In genomic region chr15:63349156-63349555, GRCh38 we compare ENCODE assay signal across 16 cellular contexts. TPM values are rescaled to one million over a fixed set of nuclear protein-coding genes. Genes with fewer than 3 reads are reported as not detected.
DNase-seq lines count a peak whose midpoint lies in the region; ATAC-seq and TF ChIP-seq lines count a peak whose summit lies in the region.
"Had no signal": no experiment of that assay in that cellular context is flagged by ENCODE, and none has a peak within 500 bp of the region (broad histone marks: within the 10 kb centered on the region; RNA-seq: fewer than 3 reads in every experiment).

No MANE protein-coding gene starts in this region.

- no peak for TF ChIP-seq CTCF in osteoblast (IDR thresholded peaks at IDR 0.05; ENCODE audit: extremely low read depth, low read depth, low read length)

- peak overlapping the region; percentile 43 for H3K4me2 ChIP-seq in osteoblast (ENCODE audit: insufficient read depth, low read length)
- H3K4me2 ChIP-seq: neural progenitor cell had no signal

- H3K79me2 ChIP-seq in osteoblast (ENCODE audit: insufficient read depth, low read length), result peaks cover 26% of the 10 kb centered on the region

- H3K4me3 ChIP-seq in osteoblast (ENCODE audit: insufficient read depth, low read length), result no peak overlapping the region
- H3K4me3 ChIP-seq: neural progenitor cell, right lobe of liver had no signal

- no peaks in the 10 kb centered on the region for H3K9me3 ChIP-seq in osteoblast (ENCODE audit: low read depth, low read length)
- H3K9me3 ChIP-seq: right lobe of liver had no signal

- H3K27me3 ChIP-seq in osteoblast (ENCODE audit: insufficient read depth, low read length), result no peaks in the 10 kb centered on the region
- H3K27me3 ChIP-seq: right lobe of liver had no signal

- H3K27ac ChIP-seq in epithelial cell of prostate, result peak overlapping the region; percentile 95
- H3K27ac ChIP-seq in osteoblast (ENCODE audit: low read depth, low read length), result peak overlapping the region; percentile 90
- H3K27ac ChIP-seq: neural progenitor cell, right lobe of liver had no signal

- H4K20me1 ChIP-seq in osteoblast (ENCODE audit: insufficient read depth, low read length), result no peaks in the 10 kb centered on the region

- H2AFZ ChIP-seq in osteoblast (ENCODE audit: low read length), result no peak overlapping the region
- H2AFZ ChIP-seq: neural progenitor cell had no signal

- no peak for ATAC-seq in GM21447 (IDR thresholded peaks at IDR 0.05; ENCODE audit: unreplicated experiment)
- ATAC-seq: Panc1 had no signal

- no peaks in the 10 kb centered on the region for H3K36me3 ChIP-seq in osteoblast (ENCODE audit: insufficient read depth, low read length)
- H3K36me3 ChIP-seq: neural progenitor cell, right lobe of liver had no signal

- H3K4me1 ChIP-seq in osteoblast (ENCODE audit: insufficient read depth, low read length), result peaks cover 51% of the 10 kb centered on the region
- H3K4me1 ChIP-seq: right lobe of liver had no signal

- peak; percentile 38 for DNase-seq in ELR (ENCODE audit: low read depth)
- peak; percentile 48 for DNase-seq in RPMI7951 (ENCODE audit: low read depth)
- no peak for DNase-seq in epithelial cell of prostate (ENCODE audit: low read depth, low spot score)
- DNase-seq in osteoblast (ENCODE audit: insufficient read length, low spot score, missing footprints), result peak; percentile 90
- no peak for DNase-seq in NCI-H1694 (lab: John Stamatoyannopoulos, UW)
- no peak for DNase-seq in 8988T
- DNase-seq in NCI-H526 (lab: John Stamatoyannopoulos, UW), result no peak
- DNase-seq: activated CD4-positive, alpha-beta T cell treated with anti-CD3 and anti-CD28 coated beads, Interleukin-2, amount 50 U/mL, for 48 hours; activated T-cell treated with anti-CD3 and anti-CD28 coated beads, Interleukin-2, amount 50 U/mL, for 24 hours; Calu3; islet precursor cell; NCI-H2081 treated with DMSO at 0.1 percent for 48 hours; right lobe of liver had no signal

RNA-seq across cellular contexts. Expression of gene CA12, which starts 32.5 kb away (rescaled TPM):
- 23.3 and 30.2 TPM in 2 replicates for total RNA-seq in RPMI7951 (2014; rRNA removed; shearing (Covaris generic))
- 107 and 114 TPM in 2 replicates for total RNA-seq in osteoblast

Comparison
In these comparisons a context has a peak if more than half of its experiments do, and no peak if none do; other contexts are left out.
1. DNase-seq: peak in ELR (single experiment), RPMI7951 (single experiment) and osteoblast (single experiment); none in epithelial cell of prostate (single experiment), NCI-H1694 (single experiment), 8988T (single experiment) and NCI-H526 (0 of 2).